In genomic region chr14:49619273-49619672, GRCh38 we compare ENCODE assay signal across 8 cellular contexts. TPM values are rescaled to one million over a fixed set of nuclear protein-coding genes. Genes with fewer than 3 reads are reported as not detected.
A peak's percentile ranks its signal among the peaks of the same experiment; 100 is the strongest.
DNase-seq lines count a peak whose midpoint lies in the region; ATAC-seq and TF ChIP-seq lines count a peak whose summit lies in the region.
"Not testable (repeated sequence)": the region's sequence is repeated elsewhere in the genome, so short reads cannot be mapped to it uniquely, and the experiment has no call there.

No MANE protein-coding gene starts in this region.

- not testable (repeated sequence) for TF ChIP-seq EP300 in neural cell (conservative IDR thresholded peaks at IDR 0.05; ENCODE audit: poor library complexity, severe bottlenecking)

- H3K27me3 ChIP-seq in BJ (ENCODE audit: control insufficient read depth, insufficient read depth, low read length); HUES6 (ENCODE audit: control insufficient read depth, insufficient read depth, low read length); SU-DHL-6 (ENCODE audit: low read length); iPS-20b (ENCODE audit: insufficient read depth, low read length); neural cell (ENCODE audit: insufficient read depth, low read depth, low read length): not testable (repeated sequence)

- H3K27me3 Mint-ChIP-seq in activated naive CD8-positive, alpha-beta T cell treated with anti-CD3 and anti-CD28 coated beads, Interleukin-2, amount 10 ng/mL, durations not matched to agents 7 days and 5 days; stimulated activated naive CD8-positive, alpha-beta T cell treated with anti-CD3 and anti-CD28 coated beads, Interleukin-15, amount 100 ng/mL, for 72 hours: not testable (repeated sequence)
- peaks cover 22% of the 10 kb centered on the region for H3K27me3 Mint-ChIP-seq in endothelial cell (ENCODE audit: unreplicated experiment)

- POLR2A ChIA-PET in BJ (lab: Charles Lee), result not testable (repeated sequence)
- POLR2A ChIA-PET in activated naive CD8-positive, alpha-beta T cell treated with anti-CD3 and anti-CD28 coated beads, Interleukin-2, amount 10 ng/mL, durations not matched to agents 7 days and 5 days (lab: Charles Lee), result interaction anchor here (1.2 to 3.0 kb wide), 6 partner anchors 10 to 1202 kb away, joined by 4 to 102 read pairs (median 45); partner anchors contain the start of genes DNAAF2, LRR1 and RPS29

- H3K9ac ChIP-seq in HUES6 (ENCODE audit: low read length) (peak overlapping the region; percentile 96), SU-DHL-6 (ENCODE audit: low read length) (peak overlapping the region; percentile 90), iPS-20b (ENCODE audit: low read depth, low read length) (peak overlapping the region; percentile 97), neural cell (ENCODE audit: low read length) (peak overlapping the region; percentile 94)

- not testable (repeated sequence) for TF ChIP-seq RAD21 in neural cell (conservative IDR thresholded peaks at IDR 0.05)

- H3K4me1 Mint-ChIP-seq in activated naive CD8-positive, alpha-beta T cell treated with anti-CD3 and anti-CD28 coated beads, Interleukin-2, amount 10 ng/mL, durations not matched to agents 7 days and 5 days, result peaks cover 29% of the 10 kb centered on the region
- H3K4me1 Mint-ChIP-seq in endothelial cell (ENCODE audit: unreplicated experiment), result peaks cover 20% of the 10 kb centered on the region
- H3K4me1 Mint-ChIP-seq in stimulated activated naive CD8-positive, alpha-beta T cell treated with anti-CD3 and anti-CD28 coated beads, Interleukin-15, amount 100 ng/mL, for 72 hours, result peaks cover 46% of the 10 kb centered on the region

- H3K36me3 Mint-ChIP-seq in activated naive CD8-positive, alpha-beta T cell treated with anti-CD3 and anti-CD28 coated beads, Interleukin-2, amount 10 ng/mL, durations not matched to agents 7 days and 5 days, result peaks cover 30% of the 10 kb centered on the region
- H3K36me3 Mint-ChIP-seq in endothelial cell (ENCODE audit: low read depth, unreplicated experiment), result peaks cover 17% of the 10 kb centered on the region

- peaks cover 80% of the 10 kb centered on the region for H3K79me2 ChIP-seq in SU-DHL-6 (ENCODE audit: insufficient read depth, low read length)
- peaks cover 48% of the 10 kb centered on the region for H3K79me2 ChIP-seq in neural cell (replicated peaks; ENCODE audit: insufficient read depth, low read length)

- not testable (repeated sequence) for H3K9me3 ChIP-seq in HUES6 (ENCODE audit: control insufficient read depth, insufficient read depth, low read depth, low read length); SU-DHL-6 (ENCODE audit: insufficient read depth, low read length); iPS-20b (ENCODE audit: insufficient read depth, low read depth, low read length); neural cell (ENCODE audit: low read length)

- not testable (repeated sequence) for DNase-seq in BJ (ENCODE audit: low read depth); activated naive CD8-positive, alpha-beta T cell treated with anti-CD3 and anti-CD28 coated beads, Interleukin-2, amount 10 ng/mL, durations not matched to agents 7 days and 5 days; endothelial cell (ENCODE audit: low spot score); stimulated activated naive CD8-positive, alpha-beta T cell treated with anti-CD3 and anti-CD28 coated beads, Interleukin-15, amount 100 ng/mL, for 72 hours

- TF ChIP-seq CTCF in BJ (IDR thresholded peaks at IDR 0.05; ENCODE audit: insufficient read depth, low read depth, low read length); SU-DHL-6 (IDR thresholded peaks at IDR 0.05; ENCODE audit: insufficient read depth, low read length, poor library complexity, severe bottlenecking); endothelial cell (IDR thresholded peaks at IDR 0.05; ENCODE audit: unreplicated experiment); neural cell (IDR thresholded peaks at IDR 0.05; ENCODE audit: poor library complexity, severe bottlenecking): not testable (repeated sequence)

- H3K4me1 ChIP-seq in HUES6 (ENCODE audit: control insufficient read depth, insufficient read depth, low read length); iPS-20b (ENCODE audit: insufficient read depth, low read length): not testable (repeated sequence)

- peak overlapping the region; percentile 97 for H3K4me3 Mint-ChIP-seq in activated naive CD8-positive, alpha-beta T cell treated with anti-CD3 and anti-CD28 coated beads, Interleukin-2, amount 10 ng/mL, durations not matched to agents 7 days and 5 days
- peak overlapping the region; percentile 98 for H3K4me3 Mint-ChIP-seq in endothelial cell (ENCODE audit: unreplicated experiment)
- peak overlapping the region; percentile 93 to 96 for H3K4me3 Mint-ChIP-seq in stimulated activated naive CD8-positive, alpha-beta T cell treated with anti-CD3 and anti-CD28 coated beads, Interleukin-15, amount 100 ng/mL, for 72 hours

- not testable (repeated sequence) for H3K9me3 Mint-ChIP-seq in activated naive CD8-positive, alpha-beta T cell treated with anti-CD3 and anti-CD28 coated beads, Interleukin-2, amount 10 ng/mL, durations not matched to agents 7 days and 5 days; endothelial cell (ENCODE audit: unreplicated experiment); stimulated activated naive CD8-positive, alpha-beta T cell treated with anti-CD3 and anti-CD28 coated beads, Interleukin-15, amount 100 ng/mL, for 72 hours

- H3K27ac ChIP-seq in HUES6 (ENCODE audit: low read depth, low read length), result not testable (repeated sequence)
- peak overlapping the region; percentile 79; the same call in 1 of the 2 replicates for H3K27ac ChIP-seq in SU-DHL-6 (ENCODE audit: low read depth, low read length)
- H3K27ac ChIP-seq in iPS-20b (ENCODE audit: low read length), result peak overlapping the region; percentile 86
- peak overlapping the region; percentile 98 for H3K27ac ChIP-seq in neural cell (ENCODE audit: low read length)

- peaks cover 48% of the 10 kb centered on the region for H3F3A ChIP-seq in SU-DHL-6 (ENCODE audit: insufficient read depth)
- not testable (repeated sequence) for H3F3A ChIP-seq in neural cell (ENCODE audit: insufficient read depth, low read length, poor library complexity, severe bottlenecking)

- not testable (repeated sequence) for H3K36me3 ChIP-seq in BJ (ENCODE audit: control insufficient read depth, insufficient read depth, low read length)
- peaks cover 31% of the 10 kb centered on the region for H3K36me3 ChIP-seq in HUES6 (ENCODE audit: control insufficient read depth, insufficient read depth, low read length)
- H3K36me3 ChIP-seq in SU-DHL-6 (ENCODE audit: low read length), result peaks cover 18% of the 10 kb centered on the region
- H3K36me3 ChIP-seq in iPS-20b (ENCODE audit: insufficient read depth, low read depth, low read length), result peaks cover 30% of the 10 kb centered on the region
- peaks cover 14% of the 10 kb centered on the region for H3K36me3 ChIP-seq in neural cell (ENCODE audit: insufficient read depth, low read length)

- CTCF ChIA-PET in BJ (lab: Yijun Ruan, JAX), result interaction anchor here (1.2 to 2.9 kb wide), 2 partner anchors 9 to 15 kb away, joined by 4 to 25 read pairs; partner anchors contain the start of gene DNAAF2

- ATAC-seq in activated naive CD8-positive, alpha-beta T cell treated with anti-CD3 and anti-CD28 coated beads, Interleukin-2, amount 10 ng/mL, durations not matched to agents 7 days and 5 days (ENCODE audit: low read depth); stimulated activated naive CD8-positive, alpha-beta T cell treated with anti-CD3 and anti-CD28 coated beads, Interleukin-15, amount 100 ng/mL, for 72 hours: not testable (repeated sequence)

- H3K4me3 ChIP-seq in BJ (ENCODE audit: low read depth, low read length), result peak overlapping the region; percentile 95
- H3K4me3 ChIP-seq in HUES6 (ENCODE audit: low read depth, low read length), result peak overlapping the region; percentile 100
- peak overlapping the region; percentile 78 for H3K4me3 ChIP-seq in SU-DHL-6 (ENCODE audit: insufficient read depth, low read length, poor library complexity, severe bottlenecking)
- H3K4me3 ChIP-seq in iPS-20b (ENCODE audit: low read length), result peak overlapping the region; percentile 99
- peak overlapping the region; percentile 96 for H3K4me3 ChIP-seq in neural cell (ENCODE audit: low read length)

- H3K4me2 ChIP-seq in SU-DHL-6 (ENCODE audit: low read depth, low read length, poor library complexity, severe bottlenecking), result peak overlapping the region; percentile 89
- peak overlapping the region; percentile 15 for H3K4me2 ChIP-seq in neural cell (ENCODE audit: low read length)

- H3K27ac Mint-ChIP-seq in activated naive CD8-positive, alpha-beta T cell treated with anti-CD3 and anti-CD28 coated beads, Interleukin-2, amount 10 ng/mL, durations not matched to agents 7 days and 5 days, result peak overlapping the region; percentile 31
- peak overlapping the region; percentile 98 for H3K27ac Mint-ChIP-seq in endothelial cell (ENCODE audit: unreplicated experiment)
- H3K27ac Mint-ChIP-seq in stimulated activated naive CD8-positive, alpha-beta T cell treated with anti-CD3 and anti-CD28 coated beads, Interleukin-15, amount 100 ng/mL, for 72 hours, result peak overlapping the region; percentile 59 to 99

- H2AFZ ChIP-seq in SU-DHL-6 (ENCODE audit: low read depth, low read length, severe bottlenecking); neural cell (ENCODE audit: low read depth, low read length): not testable (repeated sequence)

- peaks cover 17% of the 10 kb centered on the region for H4K20me1 ChIP-seq in SU-DHL-6 (ENCODE audit: low read depth, low read length)
- not testable (repeated sequence) for H4K20me1 ChIP-seq in neural cell (ENCODE audit: insufficient read depth)

- not testable (repeated sequence) for H3K9me2 ChIP-seq in SU-DHL-6 (replicated peaks; ENCODE audit: insufficient read depth, low read length); neural cell (ENCODE audit: insufficient read depth, low read length)

RNA-seq across cellular contexts. Expression of gene RPL36AL, which starts 1.2 kb away (rescaled TPM):
- polyA plus RNA-seq in BJ (2011; rRNA removed) (87.9 and 203 TPM in 2 replicates), neural cell (130 and 147 TPM in 2 replicates)
- polyA minus RNA-seq in BJ (2011; rRNA and poly(A)+ RNA removed), result 16.8 and 25.8 TPM in 2 replicates
- total RNA-seq in activated naive CD8-positive, alpha-beta T cell treated with anti-CD3 and anti-CD28 coated beads, Interleukin-2, amount 10 ng/mL, durations not matched to agents 7 days and 5 days, result 100 to 1,000 TPM; 238 to 254 TPM
- total RNA-seq in endothelial cell (ENCODE audit: unreplicated experiment), result 186 TPM
- 60.2 and 63.5 TPM in 2 replicates for polyA minus RNA-seq in neural cell

RNA-seq across cellular contexts. Expression of gene MGAT2, which starts 1.3 kb away (rescaled TPM):
- polyA plus RNA-seq in BJ (2011; rRNA removed) (24.1 and 35.2 TPM in 2 replicates), neural cell (23.7 and 24.7 TPM in 2 replicates)
- 12.0 and 18.5 TPM in 2 replicates for polyA minus RNA-seq in BJ (2011; rRNA and poly(A)+ RNA removed)
- 10 to 100 TPM; 54.6 to 55.0 TPM for total RNA-seq in activated naive CD8-positive, alpha-beta T cell treated with anti-CD3 and anti-CD28 coated beads, Interleukin-2, amount 10 ng/mL, durations not matched to agents 7 days and 5 days
- total RNA-seq in endothelial cell (ENCODE audit: unreplicated experiment), result 47.0 TPM
- polyA minus RNA-seq in neural cell, result 66.1 and 67.0 TPM in 2 replicates

RNA-seq across cellular contexts. Expression of gene DNAAF2, which starts 15.8 kb away (rescaled TPM):
- 3.6 and 4.2 TPM in 2 replicates for polyA plus RNA-seq in BJ (2011; rRNA removed)
- 1.0 and 1.1 TPM in 2 replicates for polyA minus RNA-seq in BJ (2011; rRNA and poly(A)+ RNA removed)
- total RNA-seq in activated naive CD8-positive, alpha-beta T cell treated with anti-CD3 and anti-CD28 coated beads, Interleukin-2, amount 10 ng/mL, durations not matched to agents 7 days and 5 days, result 1 to 10 TPM; 8.0 to 8.2 TPM
- 8.6 TPM for total RNA-seq in endothelial cell (ENCODE audit: unreplicated experiment)
- polyA plus RNA-seq in neural cell, result 37.2 and 41.6 TPM in 2 replicates
- 30.0 and 30.4 TPM in 2 replicates for polyA minus RNA-seq in neural cell

RNA-seq across cellular contexts. Expression of gene LRR1, which starts 20.5 kb away (rescaled TPM):
- polyA plus RNA-seq in BJ (2011; rRNA removed), result 8.6 and 11.9 TPM in 2 replicates
- 3.7 and 4.5 TPM in 2 replicates for polyA minus RNA-seq in BJ (2011; rRNA and poly(A)+ RNA removed)
- total RNA-seq in activated naive CD8-positive, alpha-beta T cell treated with anti-CD3 and anti-CD28 coated beads, Interleukin-2, amount 10 ng/mL, durations not matched to agents 7 days and 5 days, result 10 to 100 TPM; 43.7 to 44.3 TPM
- total RNA-seq in endothelial cell (ENCODE audit: unreplicated experiment), result 12.9 TPM
- 4.4 TPM in 2 replicates for polyA plus RNA-seq in neural cell
- 10.4 and 12.4 TPM in 2 replicates for polyA minus RNA-seq in neural cell

RNA-seq across cellular contexts. Expression of gene RPS29, which starts 33.1 kb away (rescaled TPM):
- 3,639 and 4,331 TPM in 2 replicates for polyA plus RNA-seq in BJ (2011; rRNA removed)
- polyA minus RNA-seq in BJ (2011; rRNA and poly(A)+ RNA removed), result 490 and 796 TPM in 2 replicates
- 1,000 to 10,000 TPM; 1,762 to 1,786 TPM for total RNA-seq in activated naive CD8-positive, alpha-beta T cell treated with anti-CD3 and anti-CD28 coated beads, Interleukin-2, amount 10 ng/mL, durations not matched to agents 7 days and 5 days
- total RNA-seq in endothelial cell (ENCODE audit: unreplicated experiment), result 2,246 TPM
- polyA plus RNA-seq in neural cell, result 6,695 and 7,007 TPM in 2 replicates
- polyA minus RNA-seq in neural cell, result 2,124 and 2,353 TPM in 2 replicates

Comparison
In these comparisons a context has a peak if more than half of its experiments do, and no peak if none do; other contexts are left out.
1. H3K27ac Mint-ChIP-seq: peak in every context shown above with its lines; median percentile 98 in endothelial cell; 79 in stimulated activated naive CD8-positive, alpha-beta T cell treated with anti-CD3 and anti-CD28 coated beads, Interleukin-15, amount 100 ng/mL, for 72 hours; 31 in activated naive CD8-positive, alpha-beta T cell treated with anti-CD3 and anti-CD28 coated beads, Interleukin-2, amount 10 ng/mL, durations not matched to agents 7 days and 5 days.